1 cellular context compared by ENCODE assay signal in the genomic region with DNA sequence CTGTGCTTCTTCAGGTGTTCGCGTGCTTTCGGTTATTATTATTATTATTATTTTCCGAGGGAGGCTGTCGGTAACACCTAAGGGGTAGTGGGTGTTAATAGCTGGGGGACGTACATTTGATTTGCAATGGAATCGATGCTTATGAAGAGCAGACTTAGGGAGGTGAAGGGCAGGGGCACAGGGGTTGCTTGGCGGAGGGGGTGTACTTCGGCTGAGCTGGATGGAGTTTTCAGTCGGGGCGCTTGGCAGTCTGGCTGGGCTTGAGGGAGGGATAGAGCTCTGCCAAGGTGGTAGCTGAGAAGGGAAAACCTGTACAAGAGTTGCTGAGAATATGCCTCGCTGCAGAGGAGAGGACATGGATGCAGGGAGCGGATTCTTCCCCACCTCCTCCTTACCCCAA.
TF ChIP-seq lines count a peak whose summit lies in the region.

No MANE protein-coding gene starts in this region.

TF ChIP-seq in SK-N-SH treated with all-trans-retinoic acid at 6 μM for 48 hours, 23 proteins besides CTCF, POLR2A, EP300 and RAD21 (continued from another document):
- TF ChIP-seq, protein P1, sequence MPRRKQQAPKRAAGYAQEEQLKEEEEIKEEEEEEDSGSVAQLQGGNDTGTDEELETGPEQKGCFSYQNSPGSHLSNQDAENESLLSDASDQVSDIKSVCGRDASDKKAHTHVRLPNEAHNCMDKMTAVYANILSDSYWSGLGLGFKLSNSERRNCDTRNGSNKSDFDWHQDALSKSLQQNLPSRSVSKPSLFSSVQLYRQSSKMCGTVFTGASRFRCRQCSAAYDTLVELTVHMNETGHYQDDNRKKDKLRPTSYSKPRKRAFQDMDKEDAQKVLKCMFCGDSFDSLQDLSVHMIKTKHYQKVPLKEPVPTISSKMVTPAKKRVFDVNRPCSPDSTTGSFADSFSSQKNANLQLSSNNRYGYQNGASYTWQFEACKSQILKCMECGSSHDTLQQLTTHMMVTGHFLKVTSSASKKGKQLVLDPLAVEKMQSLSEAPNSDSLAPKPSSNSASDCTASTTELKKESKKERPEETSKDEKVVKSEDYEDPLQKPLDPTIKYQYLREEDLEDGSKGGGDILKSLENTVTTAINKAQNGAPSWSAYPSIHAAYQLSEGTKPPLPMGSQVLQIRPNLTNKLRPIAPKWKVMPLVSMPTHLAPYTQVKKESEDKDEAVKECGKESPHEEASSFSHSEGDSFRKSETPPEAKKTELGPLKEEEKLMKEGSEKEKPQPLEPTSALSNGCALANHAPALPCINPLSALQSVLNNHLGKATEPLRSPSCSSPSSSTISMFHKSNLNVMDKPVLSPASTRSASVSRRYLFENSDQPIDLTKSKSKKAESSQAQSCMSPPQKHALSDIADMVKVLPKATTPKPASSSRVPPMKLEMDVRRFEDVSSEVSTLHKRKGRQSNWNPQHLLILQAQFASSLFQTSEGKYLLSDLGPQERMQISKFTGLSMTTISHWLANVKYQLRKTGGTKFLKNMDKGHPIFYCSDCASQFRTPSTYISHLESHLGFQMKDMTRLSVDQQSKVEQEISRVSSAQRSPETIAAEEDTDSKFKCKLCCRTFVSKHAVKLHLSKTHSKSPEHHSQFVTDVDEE (CRISPR knock-in tag; IDR thresholded peaks at IDR 0.05) = no peak
